In the genomic region with DNA sequence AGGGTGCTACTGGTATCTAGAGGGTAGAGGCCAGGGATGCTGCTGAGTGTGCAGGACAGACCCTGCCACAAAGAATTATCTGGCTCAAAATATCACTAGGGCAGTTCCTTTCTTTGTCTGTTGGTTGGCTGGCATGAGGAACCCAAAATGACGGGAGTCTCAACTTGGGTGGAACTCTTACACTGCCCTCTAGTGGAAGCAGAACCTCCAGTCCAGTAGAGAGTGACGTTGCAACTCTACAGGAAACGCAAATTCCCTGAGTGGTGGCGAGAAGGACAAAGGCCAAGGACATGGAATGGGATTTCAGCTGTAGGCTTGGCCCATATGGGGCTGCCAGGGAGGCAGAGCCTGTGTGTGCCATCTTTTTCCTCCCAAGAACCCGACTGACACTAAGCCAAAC, we compare ENCODE assay signal across 10 cellular contexts. TPM values are rescaled to one million over a fixed set of nuclear protein-coding genes. Genes with fewer than 3 reads are reported as not detected.
DNase-seq lines count a peak whose midpoint lies in the region; ATAC-seq and TF ChIP-seq lines count a peak whose summit lies in the region.
"Had no signal": no experiment of that assay in that cellular context is flagged by ENCODE, and none has a peak within 500 bp of the region (broad histone marks: within the 10 kb centered on the region; RNA-seq: fewer than 3 reads in every experiment).

No MANE protein-coding gene starts in this region.

- no peak overlapping the region for H3K9ac ChIP-seq in SU-DHL-6 (ENCODE audit: low read length)

- H3K27me3 ChIP-seq in GM23338 (ENCODE audit: insufficient read depth): no peaks in the 10 kb centered on the region
- H3K27me3 ChIP-seq in SU-DHL-6 (ENCODE audit: low read length): no peaks in the 10 kb centered on the region

- no peak overlapping the region for H3K4me3 Mint-ChIP-seq in GM23338
- H3K4me3 Mint-ChIP-seq: stimulated activated memory B cell treated with anti-CD40 and anti-IgM and Interleukin-4, amounts not matched to agents 10 μg/mL and 1 μg/mL and 100 μg/mL, for 72 hours had no signal

- H3K4me1 ChIP-seq in GM23338 (ENCODE audit: insufficient read depth): no peaks in the 10 kb centered on the region

- peak overlapping the region; percentile 89 for H2AFZ ChIP-seq in GM23338
- H2AFZ ChIP-seq in SU-DHL-6 (ENCODE audit: low read depth, low read length, severe bottlenecking): no peak overlapping the region

- DNase-seq in GM23338 (ENCODE audit: low spot score) (peak; percentile 89), left lobe of liver (ENCODE audit: low spot score) (no peak), NCI-H1048 (lab: John Stamatoyannopoulos, UW) (no peak)
- DNase-seq in stimulated activated CD4-positive, alpha-beta T cell treated with anti-CD3 and anti-CD28 coated beads, Interleukin-4, amount 100 ng/mL, for 4 hours: no peak
- DNase-seq: activated T-cell treated with anti-CD3 and anti-CD28 coated beads, Interleukin-2, amount 50 U/mL, for 48 hours had no signal

- H3K27me3 Mint-ChIP-seq in GM23338 (ENCODE audit: insufficient read depth, low read depth, poor library complexity): no peaks in the 10 kb centered on the region
- H3K27me3 Mint-ChIP-seq: stimulated activated memory B cell treated with anti-CD40 and anti-IgM and Interleukin-4, amounts not matched to agents 10 μg/mL and 1 μg/mL and 100 μg/mL, for 72 hours had no signal

- H3K9me2 ChIP-seq in GM23338 (ENCODE audit: insufficient read depth): no peaks in the 10 kb centered on the region; the same call in 1 of the 2 replicates
- H3K9me2 ChIP-seq in SU-DHL-6 (replicated peaks; ENCODE audit: insufficient read depth, low read length): no peaks in the 10 kb centered on the region

- ATAC-seq in GM23338 (peak; percentile 84), left lobe of liver (peak; percentile 19), GM18505 (IDR thresholded peaks at IDR 0.05; ENCODE audit: unreplicated experiment) (no peak), HG03521 (IDR thresholded peaks at IDR 0.05; ENCODE audit: unreplicated experiment) (no peak)
- ATAC-seq: stimulated activated memory B cell treated with anti-CD40 and anti-IgM and Interleukin-4, amounts not matched to agents 10 μg/mL and 1 μg/mL and 100 μg/mL, for 72 hours had no signal

- H3K36me3 ChIP-seq in GM23338 (ENCODE audit: insufficient read depth) (no peaks in the 10 kb centered on the region), SU-DHL-6 (ENCODE audit: low read length) (no peaks in the 10 kb centered on the region)

- H3K27ac Mint-ChIP-seq in GM23338: peak overlapping the region; percentile 59; the same call in 1 of the 2 replicates
- H3K27ac Mint-ChIP-seq: stimulated activated memory B cell treated with anti-CD40 and anti-IgM and Interleukin-4, amounts not matched to agents 10 μg/mL and 1 μg/mL and 100 μg/mL, for 72 hours had no signal

- peaks cover 8% of the 10 kb centered on the region; the same call in 1 of the 2 replicates for H3K9me3 ChIP-seq in SU-DHL-6 (ENCODE audit: insufficient read depth, low read length)

- peak; percentile 77 for TF ChIP-seq CTCF in C4-2B (conservative IDR thresholded peaks at IDR 0.05)
- TF ChIP-seq CTCF in GM23338 (conservative IDR thresholded peaks at IDR 0.05; ENCODE audit: low read depth in 2 of 2): peak; percentile 79 to 88
- peak; percentile 71 for TF ChIP-seq CTCF in SU-DHL-6 (IDR thresholded peaks at IDR 0.05; ENCODE audit: insufficient read depth, low read length, poor library complexity, severe bottlenecking)

- H3F3A ChIP-seq in GM23338 (replicated peaks; ENCODE audit: low read depth) (0 out of 2 replicates have a peak, but pooled peaks cover 5% of the 10 kb centered on the region), SU-DHL-6 (ENCODE audit: insufficient read depth) (no peaks in the 10 kb centered on the region)

- H3K4me2 ChIP-seq in GM23338 (no peak overlapping the region), SU-DHL-6 (ENCODE audit: low read depth, low read length, poor library complexity, severe bottlenecking) (no peak overlapping the region)

- H3K27ac ChIP-seq in C4-2B (no peak overlapping the region), GM23338 (ENCODE audit: low read depth) (no peak overlapping the region), SU-DHL-6 (ENCODE audit: low read depth, low read length) (no peak overlapping the region)

- no peaks in the 10 kb centered on the region for H3K79me2 ChIP-seq in GM23338 (replicated peaks; ENCODE audit: insufficient read depth)
- no peaks in the 10 kb centered on the region for H3K79me2 ChIP-seq in SU-DHL-6 (ENCODE audit: insufficient read depth, low read length)

- peaks cover under 1% of the 10 kb centered on the region; the same call in 1 of the 3 replicates for H3K4me1 Mint-ChIP-seq in GM23338
- H3K4me1 Mint-ChIP-seq: stimulated activated memory B cell treated with anti-CD40 and anti-IgM and Interleukin-4, amounts not matched to agents 10 μg/mL and 1 μg/mL and 100 μg/mL, for 72 hours had no signal

- H4K20me1 ChIP-seq in GM23338 (replicated peaks; ENCODE audit: insufficient read depth) (no peaks in the 10 kb centered on the region), SU-DHL-6 (ENCODE audit: low read depth, low read length) (no peaks in the 10 kb centered on the region)

- no peaks in the 10 kb centered on the region for H3K36me3 Mint-ChIP-seq in GM23338 (ENCODE audit: low read depth)
- H3K36me3 Mint-ChIP-seq: stimulated activated memory B cell treated with anti-CD40 and anti-IgM and Interleukin-4, amounts not matched to agents 10 μg/mL and 1 μg/mL and 100 μg/mL, for 72 hours had no signal

- H3K4me3 ChIP-seq in GM23338 (no peak overlapping the region), SU-DHL-6 (ENCODE audit: insufficient read depth, low read length, poor library complexity, severe bottlenecking) (no peak overlapping the region)

- no peaks in the 10 kb centered on the region for H3K9me3 Mint-ChIP-seq in GM23338
- H3K9me3 Mint-ChIP-seq: stimulated activated memory B cell treated with anti-CD40 and anti-IgM and Interleukin-4, amounts not matched to agents 10 μg/mL and 1 μg/mL and 100 μg/mL, for 72 hours had no signal

- no peak for TF ChIP-seq POLR2A in GM18505 (IDR thresholded peaks at IDR 0.05; ENCODE audit: borderline replicate concordance, extremely low read depth, insufficient read depth, insufficient read length)

TF ChIP-seq in GM23338, 12 proteins besides CTCF, POLR2A, EP300 and RAD21 (continues in another document):
- peak; percentile 73 for TF ChIP-seq CREB1 (CRISPR knock-in tag; IDR thresholded peaks at IDR 0.05; ENCODE audit: low read depth)
- no peak for TF ChIP-seq POLR2AphosphoS5 (IDR thresholded peaks at IDR 0.05; ENCODE audit: low read depth)
- TF ChIP-seq ZNF114 (CRISPR knock-in tag; IDR thresholded peaks at IDR 0.05): no peak
- no peak for TF ChIP-seq JUNB (IDR thresholded peaks at IDR 0.05; ENCODE audit: unreplicated experiment)

RNA-seq across cellular contexts. Expression of a gene that starts 47.1 kb away (rescaled TPM):
- 130 and 143 TPM in 2 replicates for total RNA-seq in GM23338 (2014; rRNA removed; shearing (Covaris generic))
- 105 and 120 TPM in 2 replicates for polyA plus RNA-seq in GM23338 (2016; fragmentation: Nextera tagmentation; extraction: Ambion mirVana)
- 14.3 TPM for total RNA-seq in left lobe of liver

Comparison
In these comparisons a context has a peak if more than half of its experiments do, and no peak if none do; other contexts are left out.
1. ATAC-seq: peak in GM23338 (single experiment) and left lobe of liver (single experiment); none in GM18505 (single experiment) and HG03521 (single experiment).
2. Peak in every context shown above with its lines, with median percentiles within 50 percentile points of each other: CTCF ChIP-seq.